10 cellular contexts compared by ENCODE assay signal in the genomic region with DNA sequence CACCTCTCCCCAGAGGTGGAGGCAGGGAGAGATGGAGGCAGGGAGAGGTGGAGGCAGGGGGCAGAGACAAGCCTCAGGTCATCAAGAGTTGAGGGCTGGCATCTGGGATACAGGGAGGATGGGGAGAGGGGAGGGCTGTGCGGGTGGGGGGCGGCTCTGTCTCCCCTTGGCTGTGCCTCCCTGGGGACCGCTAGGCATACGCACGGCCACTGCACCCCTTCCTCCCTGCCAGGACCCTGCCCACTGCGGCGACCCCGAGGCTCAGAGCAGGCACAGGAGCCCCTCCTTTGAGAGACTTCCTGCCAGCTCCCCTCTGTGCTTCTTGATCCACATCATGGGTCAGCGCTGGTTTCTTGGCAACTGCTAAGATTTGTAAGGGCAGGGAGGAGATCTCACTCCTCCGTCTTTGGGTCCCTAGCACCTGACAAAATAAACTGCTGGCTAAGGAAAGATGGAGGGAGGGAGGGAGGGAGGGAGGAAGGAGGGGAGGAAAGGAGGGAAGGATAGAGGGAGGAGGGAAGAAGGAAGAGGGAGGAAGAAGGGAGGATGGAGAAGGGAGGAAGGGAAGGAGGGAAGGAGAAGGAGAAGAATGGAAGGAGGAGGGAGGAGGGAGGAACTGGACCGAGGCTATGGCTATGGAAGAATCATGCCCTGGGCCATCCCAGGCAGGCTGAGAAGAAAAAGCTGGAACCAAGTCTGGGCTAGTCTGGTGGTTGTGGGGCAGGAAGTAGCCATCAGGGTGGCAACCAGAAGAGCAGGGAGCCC. TPM values are rescaled to one million over a fixed set of nuclear protein-coding genes. Genes with fewer than 3 reads are reported as not detected.
DNase-seq lines count a peak whose midpoint lies in the region; ATAC-seq and TF ChIP-seq lines count a peak whose summit lies in the region.
"Had no signal": no experiment of that assay in that cellular context is flagged by ENCODE, and none has a peak within 500 bp of the region (broad histone marks: within the 10 kb centered on the region; RNA-seq: fewer than 3 reads in every experiment).

No MANE protein-coding gene starts in this region.

- H3K27me3 ChIP-seq in spleen (replicated peaks in 1 of 7): no peaks in the 10 kb centered on the region

- TF ChIP-seq POLR2A in spleen (IDR thresholded peaks at IDR 0.05): no peak

- H3K27ac Mint-ChIP-seq in brain: peak overlapping the region in 4 of 5 experiments; percentile 41 to 93 (median 90)

- H3K36me3 Mint-ChIP-seq in brain: no peaks in the 10 kb centered on the region

- H3K4me1 Mint-ChIP-seq in brain: peaks cover 30% of the 10 kb centered on the region

- H3K36me3 ChIP-seq in spleen: peaks cover 0 to 50% (median 4%) of the 10 kb centered on the region in 6 donors

- H3K9me3 ChIP-seq in spleen: no peaks in the 10 kb centered on the region

- intact Hi-C loops in spleen (cut with DNase I; ENCODE audit: low total_unique reads): no loop called here

- ATAC-seq in HG03442 (IDR thresholded peaks at IDR 0.05; ENCODE audit: unreplicated experiment): no peak
- no peak for ATAC-seq in activated CD4-positive, CD25-positive, alpha-beta regulatory T cell treated with anti-CD3 and anti-CD28 coated beads, Interleukin-2, amount 50 U/mL, for 24 hours

- WGBS in spleen, 5 donors: 38 to 64% (median 47%) methylated on average over 11 of the region's 11 CpGs

- H3K27me3 Mint-ChIP-seq in brain: peaks cover 12% of the 10 kb centered on the region

- peaks cover 27 to 96% (median 65%) of the 10 kb centered on the region in 6 donors for H3K4me1 ChIP-seq in spleen

- TF ChIP-seq CTCF in brain (conservative IDR thresholded peaks at IDR 0.05) (no peak), spleen (IDR thresholded peaks at IDR 0.05 in 8 of 11, conservative IDR thresholded peaks at IDR 0.05 in 3 of 11) (no peak)

- no peak overlapping the region for H3K4me3 Mint-ChIP-seq in brain

- peak overlapping the region in 6 of 8 donors; percentile 15 to 71 (median 45) for H3K4me3 ChIP-seq in spleen

- DNase-seq in M059J (ENCODE audit: low read depth) (peak; percentile 58), iris pigment epithelial cell (ENCODE audit: low read depth) (peak; percentile 64), spleen (peak; percentile 66)
- DNase-seq in activated effector memory CD4-positive, alpha-beta T cell treated with Interleukin-2 at 50 U/mL for 16 hours: no peak
- DNase-seq: cerebellar nuclear complex, T1000 had no signal

- peaks cover 0 to 3% (median 0%) of the 10 kb centered on the region in 5 experiments for H3K9me3 Mint-ChIP-seq in brain

- H3K27ac ChIP-seq in spleen: peak overlapping the region in 7 of 8 donors; percentile 47 to 87 (median 79)

RNA-seq across cellular contexts. Expression of a gene that starts 18.5 kb away (rescaled TPM):
- not detected in 2 replicates for total RNA-seq in M059J (2014; rRNA removed; shearing (Covaris generic))
- polyA plus RNA-seq in brain (ENCODE audit: insufficient read depth, low read depth, low replicate concordance) (not detected), spleen (under 1 TPM; 0.03 to 0.64 (median 0.20) TPM)
- not detected for total RNA-seq in spleen
- total RNA-seq: mononuclear cell had no signal

RNA-seq across cellular contexts. Expression of a gene that starts 20.3 kb away (rescaled TPM):
- 1.8 and 4.0 TPM in 2 replicates for total RNA-seq in M059J (2014; rRNA removed; shearing (Covaris generic))
- polyA plus RNA-seq in brain (ENCODE audit: insufficient read depth, low read depth, low replicate concordance): 3.7 TPM
- 100 to 1,000 TPM; 227 to 422 (median 358) TPM for total RNA-seq in spleen
- polyA plus RNA-seq in spleen: 100 to 1,000 TPM; 136 to 350 (median 148) TPM

RNA-seq across cellular contexts. Expression of a gene that starts 34.4 kb away (rescaled TPM):
- not detected in 2 replicates for total RNA-seq in M059J (2014; rRNA removed; shearing (Covaris generic))
- polyA plus RNA-seq in brain (ENCODE audit: insufficient read depth, low read depth, low replicate concordance) (not detected), spleen (10 to 100 TPM in 2 of 3 donors, 1 to 10 TPM in 1; 7.3 to 21.8 (median 13.0) TPM)
- 1 to 10 TPM; 2.3 to 8.6 (median 5.2) TPM for total RNA-seq in spleen

RNA-seq across cellular contexts. Expression of a gene that starts 38.4 kb away (rescaled TPM):
- total RNA-seq in M059J (2014; rRNA removed; shearing (Covaris generic)): not detected in 2 replicates
- polyA plus RNA-seq in brain (ENCODE audit: insufficient read depth, low read depth, low replicate concordance): not detected
- total RNA-seq in spleen: not detected
- polyA plus RNA-seq in spleen: under 1 TPM in 1 of 3 donors, not detected in 2; 0.83 TPM
- total RNA-seq: mononuclear cell had no signal

RNA-seq across cellular contexts. Expression of a gene that starts 46.3 kb away (rescaled TPM):
- total RNA-seq in M059J (2014; rRNA removed; shearing (Covaris generic)): not detected in 2 replicates
- 0.58 TPM for polyA plus RNA-seq in brain (ENCODE audit: insufficient read depth, low read depth, low replicate concordance)
- total RNA-seq in spleen: 1 to 10 TPM in 5 of 7 donors, under 1 TPM in 1, not detected in 1; 0.97 to 4.9 (median 1.9) TPM
- polyA plus RNA-seq in spleen: 1 to 10 TPM in 2 of 3 donors, under 1 TPM in 1; 0.64 to 4.4 (median 3.5) TPM

Comparison
In these comparisons a context has a peak if more than half of its experiments do, and no peak if none do; other contexts are left out.
1. RNA of a gene that starts 20.3 kb away (total RNA-seq): 227 to 422 TPM in spleen; 1.8 to 4.0 TPM in M059J; every median in the first group is over 10 times any median in the second.